ENCODE assay signal across 1 cellular context in the genomic region with DNA sequence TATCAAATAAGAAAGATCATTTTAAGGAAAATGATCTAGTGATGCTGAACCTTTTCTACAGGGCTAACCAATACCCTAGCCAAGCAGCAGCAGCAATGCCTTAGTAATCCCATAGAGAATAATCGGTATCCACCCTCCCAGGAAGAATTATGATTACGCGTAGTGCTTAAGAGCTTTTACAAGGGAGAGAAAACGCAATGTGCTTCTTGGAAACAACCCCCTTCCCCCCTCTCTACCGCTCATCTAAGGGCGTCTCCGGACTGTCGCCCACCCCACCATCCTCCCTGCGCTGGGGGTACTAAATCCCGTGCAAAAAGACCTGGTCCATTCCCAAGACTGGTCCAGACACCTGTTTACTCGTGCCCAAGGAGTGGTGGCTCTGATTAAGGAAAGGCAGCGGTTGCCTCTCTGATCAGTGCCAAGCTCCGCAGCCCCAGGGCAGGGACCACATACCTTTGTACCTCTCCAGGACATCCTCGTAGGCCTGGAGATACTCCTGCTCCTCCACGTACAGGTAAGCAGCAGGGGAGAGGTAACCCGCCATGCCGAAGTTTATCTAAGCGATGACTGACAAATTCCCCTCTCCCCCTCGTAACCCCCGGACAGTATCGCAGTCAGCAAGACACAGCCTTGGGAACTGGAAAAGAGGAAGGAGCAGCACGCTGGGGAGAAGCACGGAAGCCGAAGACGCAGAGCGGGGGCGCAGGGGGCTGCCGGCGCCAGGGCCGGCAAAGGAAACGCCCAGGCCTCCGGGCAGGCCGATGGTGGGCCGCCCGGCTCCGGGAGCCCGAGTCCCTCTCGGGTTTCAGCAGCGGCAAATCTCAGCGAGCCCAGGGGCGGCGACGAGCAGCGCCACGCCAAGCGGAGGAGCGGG.
TF ChIP-seq lines count a peak whose summit lies in the region.

No MANE protein-coding gene starts in this region.

TF ChIP-seq in GM12878, 131 proteins besides CTCF, POLR2A, EP300 and RAD21 (continued from another document):
- TF ChIP-seq, protein P1, sequence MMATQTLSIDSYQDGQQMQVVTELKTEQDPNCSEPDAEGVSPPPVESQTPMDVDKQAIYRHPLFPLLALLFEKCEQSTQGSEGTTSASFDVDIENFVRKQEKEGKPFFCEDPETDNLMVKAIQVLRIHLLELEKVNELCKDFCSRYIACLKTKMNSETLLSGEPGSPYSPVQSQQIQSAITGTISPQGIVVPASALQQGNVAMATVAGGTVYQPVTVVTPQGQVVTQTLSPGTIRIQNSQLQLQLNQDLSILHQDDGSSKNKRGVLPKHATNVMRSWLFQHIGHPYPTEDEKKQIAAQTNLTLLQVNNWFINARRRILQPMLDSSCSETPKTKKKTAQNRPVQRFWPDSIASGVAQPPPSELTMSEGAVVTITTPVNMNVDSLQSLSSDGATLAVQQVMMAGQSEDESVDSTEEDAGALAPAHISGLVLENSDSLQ (IDR thresholded peaks at IDR 0.05), result no peak
- TF ChIP-seq IKZF1 (conservative IDR thresholded peaks at IDR 0.05) (peak; percentile 67), RB1 (IDR thresholded peaks at IDR 0.05; ENCODE audit: borderline replicate concordance) (no peak), GATAD2B (conservative IDR thresholded peaks at IDR 0.05; ENCODE audit: low read depth) (peak; percentile 66), EGR1 (IDR thresholded peaks at IDR 0.05; ENCODE audit: borderline replicate concordance in 1 of 2, low read depth in 2 of 2, low read length in 2 of 2) (peak in 1 of 2 experiments; percentile 67; a peak in 1 of 3 replicates), HDAC6 (IDR thresholded peaks at IDR 0.05; ENCODE audit: unreplicated experiment) (no peak), SMARCA5 (IDR thresholded peaks at IDR 0.05) (0 out of 2 replicates have a peak, but pooled peaks have one; percentile 48), BHLHE40 (IDR thresholded peaks at IDR 0.05; ENCODE audit: borderline replicate concordance in 1 of 2, low read depth in 2 of 2, low read length in 1 of 2) (no peak), SUZ12 (IDR thresholded peaks at IDR 0.05; ENCODE audit: unreplicated experiment) (no peak), NFIC (IDR thresholded peaks at IDR 0.05; ENCODE audit: low read depth, low read length) (no peak), MTA3 (IDR thresholded peaks at IDR 0.05; ENCODE audit: borderline replicate concordance, low read length) (no peak), LARP7 (IDR thresholded peaks at IDR 0.05) (0 out of 2 replicates have a peak, but pooled peaks have one; percentile 22), CHD2 (IDR thresholded peaks at IDR 0.05; ENCODE audit: borderline replicate concordance, low read depth, low read length) (no peak), NBN (IDR thresholded peaks at IDR 0.05) (0 out of 2 replicates have a peak, but pooled peaks have one; percentile 19), DPF2 (IDR thresholded peaks at IDR 0.05) (peak; percentile 49), IKZF2 (IDR thresholded peaks at IDR 0.05) (peak in 1 of 2 experiments; percentile 46; a peak in 1 of 4 replicates), CEBPB (IDR thresholded peaks at IDR 0.05; ENCODE audit: borderline replicate concordance in 1 of 2, low read depth in 2 of 2, low read length in 2 of 2) (no peak)
- TF ChIP-seq, protein P2, sequence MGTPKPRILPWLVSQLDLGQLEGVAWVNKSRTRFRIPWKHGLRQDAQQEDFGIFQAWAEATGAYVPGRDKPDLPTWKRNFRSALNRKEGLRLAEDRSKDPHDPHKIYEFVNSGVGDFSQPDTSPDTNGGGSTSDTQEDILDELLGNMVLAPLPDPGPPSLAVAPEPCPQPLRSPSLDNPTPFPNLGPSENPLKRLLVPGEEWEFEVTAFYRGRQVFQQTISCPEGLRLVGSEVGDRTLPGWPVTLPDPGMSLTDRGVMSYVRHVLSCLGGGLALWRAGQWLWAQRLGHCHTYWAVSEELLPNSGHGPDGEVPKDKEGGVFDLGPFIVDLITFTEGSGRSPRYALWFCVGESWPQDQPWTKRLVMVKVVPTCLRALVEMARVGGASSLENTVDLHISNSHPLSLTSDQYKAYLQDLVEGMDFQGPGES (IDR thresholded peaks at IDR 0.05), result no peak
- TF ChIP-seq, protein P3, sequence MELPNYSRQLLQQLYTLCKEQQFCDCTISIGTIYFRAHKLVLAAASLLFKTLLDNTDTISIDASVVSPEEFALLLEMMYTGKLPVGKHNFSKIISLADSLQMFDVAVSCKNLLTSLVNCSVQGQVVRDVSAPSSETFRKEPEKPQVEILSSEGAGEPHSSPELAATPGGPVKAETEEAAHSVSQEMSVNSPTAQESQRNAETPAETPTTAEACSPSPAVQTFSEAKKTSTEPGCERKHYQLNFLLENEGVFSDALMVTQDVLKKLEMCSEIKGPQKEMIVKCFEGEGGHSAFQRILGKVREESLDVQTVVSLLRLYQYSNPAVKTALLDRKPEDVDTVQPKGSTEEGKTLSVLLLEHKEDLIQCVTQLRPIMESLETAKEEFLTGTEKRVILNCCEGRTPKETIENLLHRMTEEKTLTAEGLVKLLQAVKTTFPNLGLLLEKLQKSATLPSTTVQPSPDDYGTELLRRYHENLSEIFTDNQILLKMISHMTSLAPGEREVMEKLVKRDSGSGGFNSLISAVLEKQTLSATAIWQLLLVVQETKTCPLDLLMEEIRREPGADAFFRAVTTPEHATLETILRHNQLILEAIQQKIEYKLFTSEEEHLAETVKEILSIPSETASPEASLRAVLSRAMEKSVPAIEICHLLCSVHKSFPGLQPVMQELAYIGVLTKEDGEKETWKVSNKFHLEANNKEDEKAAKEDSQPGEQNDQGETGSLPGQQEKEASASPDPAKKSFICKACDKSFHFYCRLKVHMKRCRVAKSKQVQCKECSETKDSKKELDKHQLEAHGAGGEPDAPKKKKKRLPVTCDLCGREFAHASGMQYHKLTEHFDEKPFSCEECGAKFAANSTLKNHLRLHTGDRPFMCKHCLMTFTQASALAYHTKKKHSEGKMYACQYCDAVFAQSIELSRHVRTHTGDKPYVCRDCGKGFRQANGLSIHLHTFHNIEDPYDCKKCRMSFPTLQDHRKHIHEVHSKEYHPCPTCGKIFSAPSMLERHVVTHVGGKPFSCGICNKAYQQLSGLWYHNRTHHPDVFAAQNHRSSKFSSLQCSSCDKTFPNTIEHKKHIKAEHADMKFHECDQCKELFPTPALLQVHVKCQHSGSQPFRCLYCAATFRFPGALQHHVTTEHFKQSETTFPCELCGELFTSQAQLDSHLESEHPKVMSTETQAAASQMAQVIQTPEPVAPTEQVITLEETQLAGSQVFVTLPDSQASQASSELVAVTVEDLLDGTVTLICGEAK (IDR thresholded peaks at IDR 0.05; ENCODE audit: borderline replicate concordance), result no peak; the same call in 1 of the 2 replicates
- TF ChIP-seq, protein P4, sequence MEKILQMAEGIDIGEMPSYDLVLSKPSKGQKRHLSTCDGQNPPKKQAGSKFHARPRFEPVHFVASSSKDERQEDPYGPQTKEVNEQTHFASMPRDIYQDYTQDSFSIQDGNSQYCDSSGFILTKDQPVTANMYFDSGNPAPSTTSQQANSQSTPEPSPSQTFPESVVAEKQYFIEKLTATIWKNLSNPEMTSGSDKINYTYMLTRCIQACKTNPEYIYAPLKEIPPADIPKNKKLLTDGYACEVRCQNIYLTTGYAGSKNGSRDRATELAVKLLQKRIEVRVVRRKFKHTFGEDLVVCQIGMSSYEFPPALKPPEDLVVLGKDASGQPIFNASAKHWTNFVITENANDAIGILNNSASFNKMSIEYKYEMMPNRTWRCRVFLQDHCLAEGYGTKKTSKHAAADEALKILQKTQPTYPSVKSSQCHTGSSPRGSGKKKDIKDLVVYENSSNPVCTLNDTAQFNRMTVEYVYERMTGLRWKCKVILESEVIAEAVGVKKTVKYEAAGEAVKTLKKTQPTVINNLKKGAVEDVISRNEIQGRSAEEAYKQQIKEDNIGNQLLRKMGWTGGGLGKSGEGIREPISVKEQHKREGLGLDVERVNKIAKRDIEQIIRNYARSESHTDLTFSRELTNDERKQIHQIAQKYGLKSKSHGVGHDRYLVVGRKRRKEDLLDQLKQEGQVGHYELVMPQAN (conservative IDR thresholded peaks at IDR 0.05), result peak; percentile 48; the same call in 1 of the 2 replicates
- TF ChIP-seq, protein P5, sequence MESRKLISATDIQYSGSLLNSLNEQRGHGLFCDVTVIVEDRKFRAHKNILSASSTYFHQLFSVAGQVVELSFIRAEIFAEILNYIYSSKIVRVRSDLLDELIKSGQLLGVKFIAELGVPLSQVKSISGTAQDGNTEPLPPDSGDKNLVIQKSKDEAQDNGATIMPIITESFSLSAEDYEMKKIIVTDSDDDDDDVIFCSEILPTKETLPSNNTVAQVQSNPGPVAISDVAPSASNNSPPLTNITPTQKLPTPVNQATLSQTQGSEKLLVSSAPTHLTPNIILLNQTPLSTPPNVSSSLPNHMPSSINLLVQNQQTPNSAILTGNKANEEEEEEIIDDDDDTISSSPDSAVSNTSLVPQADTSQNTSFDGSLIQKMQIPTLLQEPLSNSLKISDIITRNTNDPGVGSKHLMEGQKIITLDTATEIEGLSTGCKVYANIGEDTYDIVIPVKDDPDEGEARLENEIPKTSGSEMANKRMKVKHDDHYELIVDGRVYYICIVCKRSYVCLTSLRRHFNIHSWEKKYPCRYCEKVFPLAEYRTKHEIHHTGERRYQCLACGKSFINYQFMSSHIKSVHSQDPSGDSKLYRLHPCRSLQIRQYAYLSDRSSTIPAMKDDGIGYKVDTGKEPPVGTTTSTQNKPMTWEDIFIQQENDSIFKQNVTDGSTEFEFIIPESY (IDR thresholded peaks at IDR 0.05), result no peak
- TF ChIP-seq, protein P6, sequence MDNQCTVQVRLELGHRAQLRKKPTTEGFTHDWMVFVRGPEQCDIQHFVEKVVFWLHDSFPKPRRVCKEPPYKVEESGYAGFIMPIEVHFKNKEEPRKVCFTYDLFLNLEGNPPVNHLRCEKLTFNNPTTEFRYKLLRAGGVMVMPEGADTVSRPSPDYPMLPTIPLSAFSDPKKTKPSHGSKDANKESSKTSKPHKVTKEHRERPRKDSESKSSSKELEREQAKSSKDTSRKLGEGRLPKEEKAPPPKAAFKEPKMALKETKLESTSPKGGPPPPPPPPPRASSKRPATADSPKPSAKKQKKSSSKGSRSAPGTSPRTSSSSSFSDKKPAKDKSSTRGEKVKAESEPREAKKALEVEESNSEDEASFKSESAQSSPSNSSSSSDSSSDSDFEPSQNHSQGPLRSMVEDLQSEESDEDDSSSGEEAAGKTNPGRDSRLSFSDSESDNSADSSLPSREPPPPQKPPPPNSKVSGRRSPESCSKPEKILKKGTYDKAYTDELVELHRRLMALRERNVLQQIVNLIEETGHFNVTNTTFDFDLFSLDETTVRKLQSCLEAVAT (IDR thresholded peaks at IDR 0.05), result peak; percentile 77
- TF ChIP-seq, protein P7, sequence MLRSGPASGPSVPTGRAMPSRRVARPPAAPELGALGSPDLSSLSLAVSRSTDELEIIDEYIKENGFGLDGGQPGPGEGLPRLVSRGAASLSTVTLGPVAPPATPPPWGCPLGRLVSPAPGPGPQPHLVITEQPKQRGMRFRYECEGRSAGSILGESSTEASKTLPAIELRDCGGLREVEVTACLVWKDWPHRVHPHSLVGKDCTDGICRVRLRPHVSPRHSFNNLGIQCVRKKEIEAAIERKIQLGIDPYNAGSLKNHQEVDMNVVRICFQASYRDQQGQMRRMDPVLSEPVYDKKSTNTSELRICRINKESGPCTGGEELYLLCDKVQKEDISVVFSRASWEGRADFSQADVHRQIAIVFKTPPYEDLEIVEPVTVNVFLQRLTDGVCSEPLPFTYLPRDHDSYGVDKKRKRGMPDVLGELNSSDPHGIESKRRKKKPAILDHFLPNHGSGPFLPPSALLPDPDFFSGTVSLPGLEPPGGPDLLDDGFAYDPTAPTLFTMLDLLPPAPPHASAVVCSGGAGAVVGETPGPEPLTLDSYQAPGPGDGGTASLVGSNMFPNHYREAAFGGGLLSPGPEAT (IDR thresholded peaks at IDR 0.05; ENCODE audit: low read depth), result 0 out of 2 replicates have a peak, but pooled peaks have one; percentile 19
